Comparison of ENCODE assay signal across 21 cellular contexts in genomic region chr1:43232482-43232881, GRCh38. TPM values are rescaled to one million over a fixed set of nuclear protein-coding genes. Genes with fewer than 3 reads are reported as not detected.
DNase-seq lines count a peak whose midpoint lies in the region; ATAC-seq and TF ChIP-seq lines count a peak whose summit lies in the region.
"Had no signal": no experiment of that assay in that cellular context is flagged by ENCODE, and none has a peak within 500 bp of the region (broad histone marks: within the 10 kb centered on the region; RNA-seq: fewer than 3 reads in every experiment).

No MANE protein-coding gene starts in this region.

- H3K36me3 ChIP-seq in brain microvascular endothelial cell (replicated peaks): no peaks in the 10 kb centered on the region
- H3K36me3 ChIP-seq in hepatocyte (replicated peaks; ENCODE audit: insufficient read depth, low read depth): no peaks in the 10 kb centered on the region
- no peaks in the 10 kb centered on the region for H3K36me3 ChIP-seq in subcutaneous abdominal adipose tissue (ENCODE audit: control insufficient read depth in 5 of 5, insufficient read depth in 5 of 5, low read length in 5 of 5)
- H3K36me3 ChIP-seq: BLaER1 treated with 17β-estradiol and CSF1 and Interleukin-3, amounts not matched to agents 10 nM and 100 nM had no signal

- H3K9me2 ChIP-seq in hepatocyte (replicated peaks; ENCODE audit: insufficient read depth): no peaks in the 10 kb centered on the region

- in situ Hi-C loops in brain microvascular endothelial cell (cut with HindIII; ENCODE audit: low pct_ligation_motif_present, low sequenced_read_pairs): loop anchor here (25.0 kb wide), 1 partner anchor 180 kb away; no protein-coding TSS in a partner anchor

- H3K9ac ChIP-seq in subcutaneous abdominal adipose tissue (ENCODE audit: low read length in 5 of 5): no peak overlapping the region
- H3K9ac ChIP-seq: BLaER1 treated with 17β-estradiol and CSF1 and Interleukin-3, amounts not matched to agents 10 nM and 100 nM had no signal

- H3K4me3 Mint-ChIP-seq in HFFc6: peak overlapping the region; percentile 46
- H3K4me3 Mint-ChIP-seq: central memory CD8-positive, alpha-beta T cell; stimulated activated naive CD8-positive, alpha-beta T cell treated with anti-CD3 and anti-CD28 coated beads, Interleukin-15, Interleukin-2, amounts not matched to agents 100 ng/mL and 50 ng/mL, for 24 hours had no signal

- ATAC-seq in GM18907 (IDR thresholded peaks at IDR 0.05; ENCODE audit: unreplicated experiment) (no peak), GM19452 (IDR thresholded peaks at IDR 0.05; ENCODE audit: unreplicated experiment) (no peak)
- ATAC-seq: GM12878 had no signal

- no peaks in the 10 kb centered on the region for H4K20me1 ChIP-seq in hepatocyte (ENCODE audit: insufficient read depth, poor library complexity, severe bottlenecking)
- H4K20me1 ChIP-seq: BLaER1 treated with 17β-estradiol and CSF1 and Interleukin-3, amounts not matched to agents 10 nM and 100 nM had no signal

- H3K4me1 ChIP-seq in hepatocyte (ENCODE audit: insufficient read depth) (peaks cover 20% of the 10 kb centered on the region), subcutaneous abdominal adipose tissue (ENCODE audit: control insufficient read depth in 5 of 5, insufficient read depth in 5 of 5, low read length in 5 of 5) (peaks cover 1 to 55% (median 46%) of the 10 kb centered on the region in 5 donors)

- no peaks in the 10 kb centered on the region for H3K9me3 Mint-ChIP-seq in HFFc6
- H3K9me3 Mint-ChIP-seq: central memory CD8-positive, alpha-beta T cell; stimulated activated naive CD8-positive, alpha-beta T cell treated with anti-CD3 and anti-CD28 coated beads, Interleukin-15, Interleukin-2, amounts not matched to agents 100 ng/mL and 50 ng/mL, for 24 hours had no signal

- H3K4me2 ChIP-seq in hepatocyte: no peak overlapping the region

- peaks cover 43% of the 10 kb centered on the region for H3K4me1 Mint-ChIP-seq in HFFc6 (ENCODE audit: low read depth)

- H3K36me3 Mint-ChIP-seq in HFFc6 (ENCODE audit: low read depth): no peaks in the 10 kb centered on the region

- H2AFZ ChIP-seq in hepatocyte: no peak overlapping the region
- H2AFZ ChIP-seq: PC-9 had no signal

- no peaks in the 10 kb centered on the region for H3K79me2 ChIP-seq in hepatocyte

- H3K27ac ChIP-seq in brain microvascular endothelial cell: peak overlapping the region; percentile 40
- H3K27ac ChIP-seq in hepatocyte: peak overlapping the region; percentile 6
- peak overlapping the region; percentile 31 for H3K27ac ChIP-seq in subcutaneous abdominal adipose tissue (ENCODE audit: low read depth, low read length)
- H3K27ac ChIP-seq: BLaER1 treated with 17β-estradiol and CSF1 and Interleukin-3, amounts not matched to agents 10 nM and 100 nM; PC-9 had no signal

- H3K27me3 Mint-ChIP-seq in HFFc6 (ENCODE audit: insufficient read depth): peaks cover 1% of the 10 kb centered on the region; the same call in 1 of the 2 replicates
- H3K27me3 Mint-ChIP-seq: stimulated activated naive CD8-positive, alpha-beta T cell treated with anti-CD3 and anti-CD28 coated beads, Interleukin-15, Interleukin-2, amounts not matched to agents 100 ng/mL and 50 ng/mL, for 24 hours had no signal

- no peak overlapping the region for H3K4me3 ChIP-seq in brain microvascular endothelial cell (ENCODE audit: low read depth, low read length)
- H3K4me3 ChIP-seq in hepatocyte: no peak overlapping the region
- H3K4me3 ChIP-seq in subcutaneous abdominal adipose tissue (ENCODE audit: low read depth in 1 of 5, low read length in 5 of 5): no peak overlapping the region
- H3K4me3 ChIP-seq: BLaER1 treated with 17β-estradiol and CSF1 and Interleukin-3, amounts not matched to agents 10 nM and 100 nM; GM12878; PC-9 had no signal

- H3K27ac Mint-ChIP-seq in HFFc6: peak overlapping the region; percentile 81
- H3K27ac Mint-ChIP-seq: stimulated activated naive CD8-positive, alpha-beta T cell treated with anti-CD3 and anti-CD28 coated beads, Interleukin-15, Interleukin-2, amounts not matched to agents 100 ng/mL and 50 ng/mL, for 24 hours had no signal

- H3K27me3 ChIP-seq in brain microvascular endothelial cell (replicated peaks) (no peaks in the 10 kb centered on the region), hepatocyte (no peaks in the 10 kb centered on the region), subcutaneous abdominal adipose tissue (ENCODE audit: control insufficient read depth in 5 of 5, insufficient read depth in 4 of 5, low read length in 5 of 5) (no peaks in the 10 kb centered on the region)
- H3K27me3 ChIP-seq: BLaER1 treated with 17β-estradiol and CSF1 and Interleukin-3, amounts not matched to agents 10 nM and 100 nM had no signal

- WGBS in hepatocyte (ENCODE audit: low lambda C conversion rate, missing lambda C conversion rate): 82% methylated on average over 4 of the region's 4 CpGs

- DNase-seq in HFFc6: no peak
- DNase-seq in brain microvascular endothelial cell: no peak
- no peak for DNase-seq in hepatocyte (ENCODE audit: low spot score)
- no peak for DNase-seq in GDM1 (lab: John Stamatoyannopoulos, UW)
- DNase-seq: activated CD4-positive, CD25-positive, alpha-beta regulatory T cell treated with anti-CD3 and anti-CD28 coated beads, Interleukin-2, amount 50 U/mL, for 72 hours; GF-D8; KG1; NCI-H1048; NCI-H69; retina; stimulated activated CD4-positive, alpha-beta T cell treated with anti-CD3 and anti-CD28 coated beads, Interleukin-2, amount 100 ng/mL, for 24 hours; T-helper 9 cell had no signal

- TF ChIP-seq CTCF in HFFc6 (IDR thresholded peaks at IDR 0.05) (no peak), brain microvascular endothelial cell (IDR thresholded peaks at IDR 0.05; ENCODE audit: low read depth, low read length, missing control alignments) (no peak), hepatocyte (IDR thresholded peaks at IDR 0.05; ENCODE audit: poor library complexity) (no peak)

- H3K9me3 ChIP-seq in hepatocyte (ENCODE audit: low read depth) (no peaks in the 10 kb centered on the region), subcutaneous abdominal adipose tissue (ENCODE audit: control insufficient read depth in 5 of 5, low read length in 5 of 5) (no peaks in the 10 kb centered on the region)
- H3K9me3 ChIP-seq: BLaER1 treated with 17β-estradiol and CSF1 and Interleukin-3, amounts not matched to agents 10 nM and 100 nM had no signal

RNA-seq across cellular contexts. Expression of gene TMEM125, which starts 37.3 kb away (rescaled TPM):
- not detected for total RNA-seq in HFFc6 (2021; fragmentation: NEBNext Ultra II Directional; extraction: Animal tissue kit (Norgen Biotek cat#: 25700))
- total RNA-seq in hepatocyte: 28.7 and 29.8 TPM in 2 replicates
- 43.1 and 50.3 TPM in 2 replicates for polyA plus RNA-seq in hepatocyte
- polyA plus RNA-seq: GM12878 had no signal

RNA-seq across cellular contexts. Expression of gene C1orf210, which starts 52.9 kb away (rescaled TPM):
- total RNA-seq in HFFc6 (2021; fragmentation: NEBNext Ultra II Directional; extraction: Animal tissue kit (Norgen Biotek cat#: 25700)): not detected
- 32.3 and 43.9 TPM in 2 replicates for total RNA-seq in hepatocyte
- 30.5 and 47.4 TPM in 2 replicates for polyA plus RNA-seq in hepatocyte
- total RNA-seq: GM12878, mononuclear cell had no signal

Comparison
In these comparisons a context has a peak if more than half of its experiments do, and no peak if none do; other contexts are left out.
1. RNA of gene TMEM125, which starts 37.3 kb away (total RNA-seq): 28.7 to 29.8 TPM in hepatocyte; not detected in HFFc6; every median in the first group is over 10 times any median in the second.
2. RNA of gene C1orf210, which starts 52.9 kb away (total RNA-seq): 32.3 to 43.9 TPM in hepatocyte; not detected in HFFc6; every median in the first group is over 10 times any median in the second.
3. Peak in every context shown above with its lines, with median percentiles within 50 percentile points of each other: H3K27ac ChIP-seq.